1 cellular context compared by ENCODE assay signal in genomic region chr1:247332901-247333361, GRCh38.
A peak's percentile ranks its signal among the peaks of the same experiment; 100 is the strongest.
TF ChIP-seq lines count a peak whose summit lies in the region.

No MANE protein-coding gene starts in this region.

TF ChIP-seq in K562, 482 proteins besides CTCF, POLR2A, EP300 and RAD21 (continued from another document):
- TF ChIP-seq NRF1 (conservative IDR thresholded peaks at IDR 0.05 in 1 of 2, IDR thresholded peaks at IDR 0.05 in 1 of 2) = no peak
- 0 out of 2 replicates have a peak, but pooled peaks have one; percentile 25 for TF ChIP-seq E2F4 (CRISPR knock-in tag; IDR thresholded peaks at IDR 0.05; ENCODE audit: low read depth)
- TF ChIP-seq HDAC3 (IDR thresholded peaks at IDR 0.05; ENCODE audit: borderline replicate concordance, partially characterized antibody) = no peak
- TF ChIP-seq SAFB2 (IDR thresholded peaks at IDR 0.05; ENCODE audit: borderline replicate concordance, low read depth, low read length, severe bottlenecking) = no peak
- no peak for TF ChIP-seq DPF2 (IDR thresholded peaks at IDR 0.05)
- TF ChIP-seq POLR2AphosphoS2 (IDR thresholded peaks at IDR 0.05; ENCODE audit: low read length) = no peak
- no peak for TF ChIP-seq ZNF133 (CRISPR knock-in tag; IDR thresholded peaks at IDR 0.05)
- no peak for TF ChIP-seq RBM14 (IDR thresholded peaks at IDR 0.05; ENCODE audit: borderline replicate concordance, insufficient read depth, low read depth, low read length)
- no peak for TF ChIP-seq NR0B1 (IDR thresholded peaks at IDR 0.05; ENCODE audit: partially characterized antibody)
- no peak for TF ChIP-seq SMAD3 (CRISPR knock-in tag; conservative IDR thresholded peaks at IDR 0.05)
- no peak for TF ChIP-seq ZNF561 (CRISPR knock-in tag; conservative IDR thresholded peaks at IDR 0.05)
- TF ChIP-seq HINFP (tag; conservative IDR thresholded peaks at IDR 0.05; ENCODE audit: low read depth) = no peak
- no peak for TF ChIP-seq ZMIZ1 (IDR thresholded peaks at IDR 0.05; ENCODE audit: low read depth in 2 of 2, low read length in 2 of 2)
- TF ChIP-seq MCM2 (IDR thresholded peaks at IDR 0.05; ENCODE audit: low read depth) = no peak
- TF ChIP-seq TEAD4 (IDR thresholded peaks at IDR 0.05; ENCODE audit: low read length) = no peak
- 0 out of 2 replicates have a peak, but pooled peaks have one; percentile 47 for TF ChIP-seq TEAD4 (CRISPR knock-in tag; IDR thresholded peaks at IDR 0.05; ENCODE audit: borderline replicate concordance)
- TF ChIP-seq TAL1 (IDR thresholded peaks at IDR 0.05) = no peak
- TF ChIP-seq PCBP2 (IDR thresholded peaks at IDR 0.05; ENCODE audit: low read depth, low read length, poor library complexity, severe bottlenecking) = no peak
- TF ChIP-seq GTF3C2 (IDR thresholded peaks at IDR 0.05; ENCODE audit: borderline replicate concordance, extremely low read depth, insufficient read length) = no peak
- TF ChIP-seq CSDE1 (IDR thresholded peaks at IDR 0.05) = no peak
- TF ChIP-seq ZNF449 (CRISPR knock-in tag; IDR thresholded peaks at IDR 0.05) = no peak
- TF ChIP-seq ZBTB40 (IDR thresholded peaks at IDR 0.05) = no peak
- no peak for TF ChIP-seq ZBTB40 (CRISPR knock-in tag; IDR thresholded peaks at IDR 0.05)
- no peak for TF ChIP-seq MYC (IDR thresholded peaks at IDR 0.05; ENCODE audit: low read depth, low read length)
- TF ChIP-seq MYC (CRISPR knock-in tag; IDR thresholded peaks at IDR 0.05; ENCODE audit: borderline replicate concordance, low read depth) = no peak
- no peak for TF ChIP-seq C11orf30 (IDR thresholded peaks at IDR 0.05; ENCODE audit: low read depth)
- no peak for TF ChIP-seq FOS (IDR thresholded peaks at IDR 0.05; ENCODE audit: extremely low read depth, insufficient read length)
- TF ChIP-seq RUNX1 (IDR thresholded peaks at IDR 0.05; ENCODE audit: low read depth) = 0 out of 2 replicates have a peak, but pooled peaks have one; percentile 17
- TF ChIP-seq RBFOX2 (IDR thresholded peaks at IDR 0.05; ENCODE audit: low read depth, low read length) = no peak
- no peak for TF ChIP-seq DMBX1 (CRISPR knock-in tag; IDR thresholded peaks at IDR 0.05; ENCODE audit: borderline replicate concordance)
- peak; percentile 44; the same call in 1 of the 2 replicates for TF ChIP-seq XRCC5 (IDR thresholded peaks at IDR 0.05; ENCODE audit: low read depth, low read length)
- no peak for TF ChIP-seq TAF9B (IDR thresholded peaks at IDR 0.05; ENCODE audit: partially characterized antibody)
- TF ChIP-seq ZNF445 (CRISPR knock-in tag; IDR thresholded peaks at IDR 0.05; ENCODE audit: low read depth) = no peak
